ENCODE assay signal across 9 cellular contexts in genomic region chr6:149335924-149336323, GRCh38. TPM values are rescaled to one million over a fixed set of nuclear protein-coding genes. Genes with fewer than 3 reads are reported as not detected.
DNase-seq lines count a peak whose midpoint lies in the region; FAIRE-seq and TF ChIP-seq lines count a peak whose summit lies in the region.
"Had no signal": no experiment of that assay in that cellular context is flagged by ENCODE, and none has a peak within 500 bp of the region (broad histone marks: within the 10 kb centered on the region; RNA-seq: fewer than 3 reads in every experiment).

No MANE protein-coding gene starts in this region.

- POLR2A ChIA-PET in PC-9 (lab: Charles Lee; ENCODE audit: unreplicated experiment): no interaction called here

- no peak for TF ChIP-seq POLR2A in GM12892 (IDR thresholded peaks at IDR 0.05; ENCODE audit: low read depth, low read length)

- BruUV-seq in PC-9 (replicated peaks; lab: Mats Ljungman, UMichigan): no TSS peak

- DNase-seq in GM12892 (ENCODE audit: insufficient read length): no peak
- no peak for DNase-seq in PC-9
- peak; percentile 58 for DNase-seq in dermis blood vessel endothelial cell
- DNase-seq in stimulated activated CD4-positive, alpha-beta T cell treated with anti-CD3 and anti-CD28 coated beads, Interleukin-12 subunit alpha, Interleukin-12 subunit beta, amount 100 ng/mL, for 24 hours (ENCODE audit: low read depth in 2 of 2): peak; percentile 17 to 51
- no peak for DNase-seq in colonic mucosa
- DNase-seq in pons (ENCODE audit: low spot score): no peak
- DNase-seq in NCI-H2171 treated with DMSO at 0.1 percent for 48 hours (lab: John Stamatoyannopoulos, UW): no peak
- DNase-seq in H7: no peak

- H3K4me2 ChIP-seq in PC-9: peak overlapping the region; percentile 40

- H3K9me2 ChIP-seq in PC-9 (ENCODE audit: insufficient read depth): no peaks in the 10 kb centered on the region

- peak; percentile 62 for FAIRE-seq in GM12892 (lab: Jason Lieb, UNC)

- intact Hi-C loops in PC-9 (cut with micrococcal nuclease; ENCODE audit: unreplicated experiment) (no loop called here), colonic mucosa (cut with DNase I) (no loop called here)

- no peak overlapping the region for H3K9ac ChIP-seq in colonic mucosa (ENCODE audit: low read depth in 2 of 2, low read length in 2 of 2)

- peaks cover 11% of the 10 kb centered on the region; the same call in 1 of the 2 replicates for H3F3A ChIP-seq in PC-9 (ENCODE audit: insufficient read depth, low read depth)

- peak overlapping the region; percentile 32 for H3K27ac ChIP-seq in PC-9
- H3K27ac ChIP-seq in colonic mucosa: no peak overlapping the region
- H3K27ac ChIP-seq: HL-60 had no signal

- H3K27me3 ChIP-seq in PC-9 (ENCODE audit: insufficient read depth, low read depth) (no peaks in the 10 kb centered on the region), colonic mucosa (no peaks in the 10 kb centered on the region), H7 (ENCODE audit: control insufficient read depth, insufficient read depth, low read length) (no peaks in the 10 kb centered on the region)

- TF ChIP-seq CTCF in PC-9 (conservative IDR thresholded peaks at IDR 0.05) (no peak), colonic mucosa (IDR thresholded peaks at IDR 0.05) (no peak)

- peaks cover 100% of the 10 kb centered on the region for H3K79me2 ChIP-seq in PC-9 (ENCODE audit: low read depth)

- 0 out of 2 replicates have a peak, but pooled peaks cover 4% of the 10 kb centered on the region for H3K36me3 ChIP-seq in PC-9 (ENCODE audit: low read depth)
- H3K36me3 ChIP-seq in colonic mucosa: no peaks in the 10 kb centered on the region
- no peaks in the 10 kb centered on the region for H3K36me3 ChIP-seq in H7 (replicated peaks; ENCODE audit: control insufficient read depth, insufficient read depth, low read length)

- H3K9me3 ChIP-seq in PC-9 (ENCODE audit: insufficient read depth, low read depth) (no peaks in the 10 kb centered on the region), colonic mucosa (no peaks in the 10 kb centered on the region)

- CTCF ChIA-PET in PC-9 (lab: Charles Lee): no interaction called here

- peaks cover 69% of the 10 kb centered on the region for H3K4me1 ChIP-seq in PC-9 (replicated peaks; ENCODE audit: insufficient read depth)
- no peaks in the 10 kb centered on the region for H3K4me1 ChIP-seq in colonic mucosa

- H3K4me3 ChIP-seq in PC-9: no peak overlapping the region
- H3K4me3 ChIP-seq in colonic mucosa: no peak overlapping the region
- H3K4me3 ChIP-seq in H7 (ENCODE audit: insufficient read depth, low read depth, low read length): no peak overlapping the region

- H4K20me1 ChIP-seq in PC-9 (ENCODE audit: insufficient read depth): peaks cover 34% of the 10 kb centered on the region

- H2AFZ ChIP-seq in PC-9: no peak overlapping the region

RNA-seq across cellular contexts. Expression of gene TAB2, which starts 18.4 kb away (rescaled TPM):
- 29.0 TPM for polyA plus RNA-seq in GM12892 (2012; ENCODE audit: missing spikeins)
- total RNA-seq in PC-9 (2021): 33.3 and 45.8 TPM in 2 replicates
- 15.0 and 33.6 TPM in 2 replicates for total RNA-seq in dermis blood vessel endothelial cell
- 10 to 100 TPM; 36.7 to 81.3 TPM for total RNA-seq in colonic mucosa
- 25.5 and 34.1 TPM in 2 replicates for total RNA-seq in H7 (2014; rRNA removed; shearing (Covaris generic))

Comparison
In these comparisons a context has a peak if more than half of its experiments do, and no peak if none do; other contexts are left out.
1. DNase-seq: peak in dermis blood vessel endothelial cell (single experiment) and stimulated activated CD4-positive, alpha-beta T cell treated with anti-CD3 and anti-CD28 coated beads, Interleukin-12 subunit alpha, Interleukin-12 subunit beta, amount 100 ng/mL, for 24 hours (2 of 2); none in GM12892 (single experiment), PC-9 (0 of 2), colonic mucosa (single experiment), pons (single experiment), NCI-H2171 treated with DMSO at 0.1 percent for 48 hours (single experiment) and H7 (single experiment).